ENCODE assay signal across 1 cellular context in genomic region chr5:99077254-99077640, GRCh38.
TF ChIP-seq lines count a peak whose summit lies in the region.

No MANE protein-coding gene starts in this region.

TF ChIP-seq in K562, 482 proteins besides CTCF, POLR2A, EP300 and RAD21 (continued from another document):
- TF ChIP-seq E2F8 (IDR thresholded peaks at IDR 0.05; ENCODE audit: low read depth, partially characterized antibody) (no peak), ZSCAN32 (CRISPR knock-in tag; IDR thresholded peaks at IDR 0.05) (no peak), KAT7 (CRISPR knock-in tag; IDR thresholded peaks at IDR 0.05; ENCODE audit: borderline replicate concordance) (no peak), RBM39 (optimal IDR thresholded peaks at IDR 0.05; ENCODE audit: low read depth, low read length) (no peak), GABPA (tag; conservative IDR thresholded peaks at IDR 0.05; ENCODE audit: low read depth) (no peak), ZNF124 (CRISPR knock-in tag; IDR thresholded peaks at IDR 0.05) (no peak), TAF1 (IDR thresholded peaks at IDR 0.05; ENCODE audit: control insufficient read depth, extremely low read depth, insufficient read depth, low read length, severe bottlenecking) (no peak)
